In the genomic region with DNA sequence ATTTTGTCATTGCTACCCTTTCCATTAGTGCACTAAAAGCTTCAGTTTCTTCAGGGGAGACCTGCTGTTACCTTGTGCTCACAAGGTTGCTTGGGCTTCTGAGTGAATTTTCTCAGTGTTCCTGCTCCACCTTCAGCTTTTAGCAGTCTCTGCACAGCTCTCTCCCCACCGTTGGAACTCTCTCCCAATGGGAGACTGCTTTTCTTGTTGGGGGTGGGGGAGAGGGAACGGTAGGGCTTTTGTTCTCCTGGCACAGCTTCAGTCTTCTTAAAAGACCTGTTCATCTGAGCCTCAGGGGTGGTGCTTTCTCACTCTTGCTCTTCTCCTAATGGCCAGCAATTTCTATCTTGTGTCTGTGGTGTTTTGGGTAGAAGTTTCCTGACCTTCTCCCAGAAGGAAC, we compare ENCODE assay signal across 20 cellular contexts.
"Had no signal": no experiment of that assay in that cellular context is flagged by ENCODE, and none has a peak within 500 bp of the region (broad histone marks: within the 10 kb centered on the region; RNA-seq: fewer than 3 reads in every experiment).

No MANE protein-coding gene starts in this region.

- H3K27me3 ChIP-seq: esophagus muscularis mucosa, heart right ventricle, right atrium auricular region, tibial artery had no signal

- H3K9me3 ChIP-seq: esophagus muscularis mucosa, heart right ventricle, prostate gland, right atrium auricular region, tibial artery had no signal

- H3K9me3 Mint-ChIP-seq: activated T-cell treated with anti-CD3 and anti-CD28 coated beads, Interleukin-2, amount 50 U/mL, for 4 hours; central memory CD8-positive, alpha-beta T cell had no signal

- H3K4me1 Mint-ChIP-seq: central memory CD8-positive, alpha-beta T cell had no signal

- H3K4me1 ChIP-seq: esophagus muscularis mucosa, heart right ventricle, prostate gland, right atrium auricular region, tibial artery had no signal

- H3K36me3 ChIP-seq: esophagus muscularis mucosa, heart right ventricle, prostate gland, right atrium auricular region, tibial artery had no signal

- H3K27me3 Mint-ChIP-seq: central memory CD8-positive, alpha-beta T cell had no signal

- H3K27ac ChIP-seq: esophagus muscularis mucosa, heart right ventricle, prostate gland, right atrium auricular region, tibial artery had no signal

- H3K4me3 ChIP-seq: esophagus muscularis mucosa, heart right ventricle, prostate gland, right atrium auricular region, tibial artery had no signal

- DNase-seq: activated CD4-positive, alpha-beta T cell treated with anti-CD3 and anti-CD28 coated beads, Interleukin-2, amount 50 U/mL, for 1 hour; activated CD4-positive, CD25-positive, alpha-beta regulatory T cell treated with anti-CD3 and anti-CD28 coated beads, Interleukin-2, amount 50 U/mL, for 72 hours; activated CD8-positive, alpha-beta memory T cell treated with anti-CD3 and anti-CD28 coated beads, Interleukin-2, amount 50 U/mL, for 4 hours; activated effector memory CD4-positive, alpha-beta T cell treated with Interleukin-2 at 50 U/mL for 16 hours; activated naive CD4-positive, alpha-beta T cell treated with anti-CD3 and anti-CD28 coated beads, Interleukin-2, amount 50 U/mL, for 16 hours; activated T-cell treated with anti-CD3 and anti-CD28 coated beads, Interleukin-2, amount 50 U/mL, for 4 hours; aorta; cortex of kidney; effector CD4-positive, alpha-beta T cell; heart right ventricle; midbrain; stimulated activated CD4-positive, alpha-beta T cell treated with anti-CD3 and anti-CD28 coated beads, Interleukin-2, amount 100 ng/mL, for 24 hours; stimulated activated naive CD8-positive, alpha-beta T cell treated with anti-CD3 and anti-CD28 coated beads, Interleukin-15, Interleukin-2, amounts not matched to agents 100 U/mL and 50 U/mL, for 24 hours; substantia nigra; T1000; tibial artery had no signal

- H3K4me3 Mint-ChIP-seq: activated T-cell treated with anti-CD3 and anti-CD28 coated beads, Interleukin-2, amount 50 U/mL, for 4 hours; central memory CD8-positive, alpha-beta T cell had no signal
